14 cellular contexts compared by ENCODE assay signal in the genomic region with DNA sequence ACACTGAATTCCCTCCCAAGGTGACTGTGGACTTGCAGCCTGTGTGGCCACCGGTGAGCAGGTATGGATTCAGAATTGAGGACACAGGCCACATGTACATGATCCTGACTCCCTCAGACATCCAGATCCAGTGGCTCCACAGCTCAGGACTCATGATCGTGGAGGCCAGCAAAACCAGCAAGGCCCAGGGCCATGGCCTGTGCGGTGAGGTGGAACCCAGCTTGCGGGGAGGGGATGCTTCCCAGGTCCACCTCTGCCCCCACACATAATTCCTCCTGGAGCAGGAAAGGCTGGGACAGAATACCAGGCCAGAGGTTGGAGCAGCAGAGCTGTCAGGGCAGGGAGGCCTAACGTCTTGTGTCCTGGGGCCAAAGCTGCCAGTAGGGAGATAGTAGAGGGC.
DNase-seq lines count a peak whose midpoint lies in the region; ATAC-seq, FAIRE-seq and TF ChIP-seq lines count a peak whose summit lies in the region.
"Had no signal": no experiment of that assay in that cellular context is flagged by ENCODE, and none has a peak within 500 bp of the region (broad histone marks: within the 10 kb centered on the region; RNA-seq: fewer than 3 reads in every experiment).

No MANE protein-coding gene starts in this region.

- peak; percentile 56 for DNase-seq in natural killer cell treated with Interleukin-12 subunit alpha and Interleukin-12 subunit beta and Interleukin-15 and Interleukin-18, amount 100 ng/mL, for 72 hours (ENCODE audit: low spot score)
- DNase-seq in natural killer cell (no peak), lung (ENCODE audit: low spot score) (peak; percentile 26), prostate gland (ENCODE audit: low spot score) (peak; percentile 0), HepG2 (ENCODE audit: low spot score) (no peak)
- no peak for DNase-seq in naive thymus-derived CD8-positive, alpha-beta T cell
- DNase-seq: 8988T; AML-193; CD4-positive, CD25-positive, alpha-beta regulatory T cell; DMS 273 treated with DMSO at 0.1 percent for 48 hours; HCEC 1CT; HFFc6 had no signal

- H3K27ac ChIP-seq in lung (ENCODE audit: low read depth in 1 of 2, low read length in 1 of 2) (no peak overlapping the region), prostate gland (no peak overlapping the region), HepG2 (ENCODE audit: extremely low read length, insufficient read depth, low read length) (no peak overlapping the region)
- H3K27ac ChIP-seq: BLaER1 treated with 17β-estradiol and CSF1 and Interleukin-3, amounts not matched to agents 10 nM and 100 nM had no signal

- peak; percentile 24 to 50 for ATAC-seq in natural killer cell treated with Interleukin-12 subunit alpha and Interleukin-12 subunit beta and Interleukin-15 and Interleukin-18, amount 100 ng/mL, for 72 hours
- ATAC-seq in natural killer cell (no peak), lung (ENCODE audit: insufficient read depth, low FRiP score) (no peak), GM21786 (IDR thresholded peaks at IDR 0.05; ENCODE audit: unreplicated experiment) (no peak), HepG2 (no peak)
- no peak for ATAC-seq in naive thymus-derived CD8-positive, alpha-beta T cell

- no peak overlapping the region for H3K9ac ChIP-seq in HepG2 (ENCODE audit: insufficient read depth, low read depth, low read length)
- H3K9ac ChIP-seq: BLaER1 treated with 17β-estradiol and CSF1 and Interleukin-3, amounts not matched to agents 10 nM and 100 nM had no signal

- in situ Hi-C loops in HepG2 (cut with HindIII; ENCODE audit: extremely low pct_ligation_motif_present, low pct_unique_long_range_greater_than_20kb): no loop called here

- no peak overlapping the region for H3K27ac Mint-ChIP-seq in natural killer cell treated with Interleukin-12 subunit alpha and Interleukin-12 subunit beta and Interleukin-15 and Interleukin-18, amount 100 ng/mL, for 72 hours
- no peak overlapping the region for H3K27ac Mint-ChIP-seq in natural killer cell
- H3K27ac Mint-ChIP-seq in naive thymus-derived CD8-positive, alpha-beta T cell: no peak overlapping the region
- H3K27ac Mint-ChIP-seq: CD4-positive, CD25-positive, alpha-beta regulatory T cell; HFFc6 had no signal

- H3K4me1 ChIP-seq in lung (ENCODE audit: control insufficient read depth in 2 of 2, insufficient read depth in 2 of 2, low read length in 2 of 2) (no peaks in the 10 kb centered on the region), prostate gland (replicated peaks) (no peaks in the 10 kb centered on the region), HepG2 (ENCODE audit: insufficient read depth, low read length) (no peaks in the 10 kb centered on the region)

- no peak overlapping the region for H2AFZ ChIP-seq in HepG2 (ENCODE audit: low read length)

- no peak for TF ChIP-seq EP300 in HepG2 (IDR thresholded peaks at IDR 0.05; ENCODE audit: low read depth in 2 of 2, low read length in 2 of 2)
- TF ChIP-seq EP300 in HepG2 (CRISPR knock-in tag; IDR thresholded peaks at IDR 0.05; ENCODE audit: borderline replicate concordance): no peak

- no peak overlapping the region for H3K4me3 Mint-ChIP-seq in natural killer cell treated with Interleukin-12 subunit alpha and Interleukin-12 subunit beta and Interleukin-15 and Interleukin-18, amount 100 ng/mL, for 72 hours
- no peak overlapping the region for H3K4me3 Mint-ChIP-seq in natural killer cell
- no peak overlapping the region for H3K4me3 Mint-ChIP-seq in naive thymus-derived CD8-positive, alpha-beta T cell
- H3K4me3 Mint-ChIP-seq: CD4-positive, CD25-positive, alpha-beta regulatory T cell; HFFc6 had no signal

- POLR2A ChIA-PET in naive thymus-derived CD8-positive, alpha-beta T cell (lab: Charles Lee): no interaction called here
- POLR2A ChIA-PET in HepG2 (lab: Yijun Ruan, JAX): no interaction called here

- H3K9me3 Mint-ChIP-seq in natural killer cell treated with Interleukin-12 subunit alpha and Interleukin-12 subunit beta and Interleukin-15 and Interleukin-18, amount 100 ng/mL, for 72 hours: no peaks in the 10 kb centered on the region
- H3K9me3 Mint-ChIP-seq in natural killer cell: no peaks in the 10 kb centered on the region
- peaks cover 0 to 2% (median 0%) of the 10 kb centered on the region in 9 donors for H3K9me3 Mint-ChIP-seq in naive thymus-derived CD8-positive, alpha-beta T cell
- H3K9me3 Mint-ChIP-seq: HFFc6 had no signal

- peaks cover 35 to 59% of the 10 kb centered on the region in 2 donors for H3K27me3 Mint-ChIP-seq in natural killer cell treated with Interleukin-12 subunit alpha and Interleukin-12 subunit beta and Interleukin-15 and Interleukin-18, amount 100 ng/mL, for 72 hours
- peaks cover 19 to 50% of the 10 kb centered on the region in 2 donors for H3K27me3 Mint-ChIP-seq in natural killer cell (ENCODE audit: low read depth in 2 of 2)
- H3K27me3 Mint-ChIP-seq in naive thymus-derived CD8-positive, alpha-beta T cell: peaks cover 10 to 60% (median 38%) of the 10 kb centered on the region in 5 donors

- FAIRE-seq in HepG2 (lab: Jason Lieb, UNC): no peak

- peaks cover 0 to 1% of the 10 kb centered on the region in 2 donors for H3K9me3 ChIP-seq in lung (ENCODE audit: control insufficient read depth in 2 of 2, insufficient read depth in 1 of 2, low read length in 1 of 2)
- H3K9me3 ChIP-seq in prostate gland: no peaks in the 10 kb centered on the region
- H3K9me3 ChIP-seq in HepG2 (ENCODE audit: low read length): no peaks in the 10 kb centered on the region

- intact Hi-C loops in natural killer cell (cut with micrococcal nuclease) (no loop called here), prostate gland (cut with DNase I) (no loop called here), HepG2 (cut with micrococcal nuclease; ENCODE audit: unreplicated experiment) (no loop called here)

- CTCF ChIA-PET in HepG2 (lab: Yijun Ruan, JAX; ENCODE audit: low intra/inter-chr PET ratio, low total read pairs): no interaction called here

- no peaks in the 10 kb centered on the region for H3K4me1 Mint-ChIP-seq in natural killer cell treated with Interleukin-12 subunit alpha and Interleukin-12 subunit beta and Interleukin-15 and Interleukin-18, amount 100 ng/mL, for 72 hours (ENCODE audit: low read depth in 2 of 2)
- H3K4me1 Mint-ChIP-seq in natural killer cell: no peaks in the 10 kb centered on the region
- H3K4me1 Mint-ChIP-seq in naive thymus-derived CD8-positive, alpha-beta T cell: no peaks in the 10 kb centered on the region
- H3K4me1 Mint-ChIP-seq: CD4-positive, CD25-positive, alpha-beta regulatory T cell had no signal

- H3K36me3 Mint-ChIP-seq in natural killer cell treated with Interleukin-12 subunit alpha and Interleukin-12 subunit beta and Interleukin-15 and Interleukin-18, amount 100 ng/mL, for 72 hours: no peaks in the 10 kb centered on the region
- H3K36me3 Mint-ChIP-seq in natural killer cell: no peaks in the 10 kb centered on the region
- no peaks in the 10 kb centered on the region for H3K36me3 Mint-ChIP-seq in naive thymus-derived CD8-positive, alpha-beta T cell
- H3K36me3 Mint-ChIP-seq: CD4-positive, CD25-positive, alpha-beta regulatory T cell had no signal

- no peak overlapping the region for H3K4me2 ChIP-seq in HepG2 (ENCODE audit: low read depth, low read length)
- H3K4me2 ChIP-seq: BLaER1 treated with 17β-estradiol and CSF1 and Interleukin-3, amounts not matched to agents 10 nM and 100 nM had no signal

- H3K27me3 ChIP-seq in lung (ENCODE audit: control insufficient read depth, insufficient read depth): no peaks in the 10 kb centered on the region
- H3K27me3 ChIP-seq in prostate gland (replicated peaks; ENCODE audit: insufficient read depth): no peaks in the 10 kb centered on the region
- H3K27me3 ChIP-seq in HepG2 (ENCODE audit: control insufficient read depth in 1 of 2, insufficient read depth in 2 of 2, low read length in 2 of 2): peaks cover 1 to 11% of the 10 kb centered on the region in 2 experiments; a peak in 2 of 5 replicates
- H3K27me3 ChIP-seq: BLaER1 treated with 17β-estradiol and CSF1 and Interleukin-3, amounts not matched to agents 10 nM and 100 nM had no signal

- no peaks in the 10 kb centered on the region for H3K79me2 ChIP-seq in HepG2 (ENCODE audit: insufficient read depth, low read length)

- no peaks in the 10 kb centered on the region for H4K20me1 ChIP-seq in HepG2 (ENCODE audit: insufficient read depth, low read length)
- H4K20me1 ChIP-seq: BLaER1 treated with 17β-estradiol and CSF1 and Interleukin-3, amounts not matched to agents 10 nM and 100 nM had no signal

- TF ChIP-seq CTCF in natural killer cell (IDR thresholded peaks at IDR 0.05): no peak
- TF ChIP-seq CTCF in lung (IDR thresholded peaks at IDR 0.05; ENCODE audit: control extremely low read depth, extremely low read depth): no peak
- no peak for TF ChIP-seq CTCF in prostate gland (IDR thresholded peaks at IDR 0.05)
- TF ChIP-seq CTCF in HepG2 (CRISPR knock-in tag; IDR thresholded peaks at IDR 0.05): no peak

- H3K36me3 ChIP-seq in lung (ENCODE audit: control insufficient read depth in 2 of 2, insufficient read depth in 2 of 2, low read length in 2 of 2) (no peaks in the 10 kb centered on the region), prostate gland (no peaks in the 10 kb centered on the region), HepG2 (replicated peaks in 1 of 2; ENCODE audit: control insufficient read depth in 1 of 2, insufficient read depth in 2 of 2, low read length in 2 of 2) (no peaks in the 10 kb centered on the region)
- H3K36me3 ChIP-seq: BLaER1 treated with 17β-estradiol and CSF1 and Interleukin-3, amounts not matched to agents 10 nM and 100 nM had no signal

- BruUV-seq in HepG2 (replicated peaks; lab: Mats Ljungman, UMichigan): no TSS peak

- no peak for TF ChIP-seq POLR2A in prostate gland (IDR thresholded peaks at IDR 0.05)
- TF ChIP-seq POLR2A in HepG2 (IDR thresholded peaks at IDR 0.05; ENCODE audit: insufficient read depth in 1 of 2, low read depth in 2 of 2, low read length in 2 of 2): no peak

- 75 to 86% methylated on average over 5 of the region's 5 CpGs for WGBS in lung, 2 donors
- 71% methylated on average over 5 of the region's 5 CpGs for WGBS in prostate gland
- 0% methylated on average over 4 of the region's 5 CpGs for WGBS in HepG2 (ENCODE audit: low lambda C conversion rate)

- no peak for TF ChIP-seq RAD21 in HepG2 (CRISPR knock-in tag; IDR thresholded peaks at IDR 0.05)

- H3K4me3 ChIP-seq in lung (no peak overlapping the region), prostate gland (no peak overlapping the region), HepG2 (replicated peaks in 1 of 3; ENCODE audit: insufficient read depth in 1 of 3, low read depth in 2 of 3, low read length in 3 of 3) (no peak overlapping the region)
- H3K4me3 ChIP-seq: BLaER1 treated with 17β-estradiol and CSF1 and Interleukin-3, amounts not matched to agents 10 nM and 100 nM had no signal

TF ChIP-seq in HepG2, 621 proteins besides CTCF, POLR2A, EP300 and RAD21 (continues in another document):
- TF ChIP-seq HCFC1 (IDR thresholded peaks at IDR 0.05; ENCODE audit: low read depth, low read length): no peak

Comparison
In these comparisons a context has a peak if more than half of its experiments do, and no peak if none do; other contexts are left out.
1. ATAC-seq: peak in natural killer cell treated with Interleukin-12 subunit alpha and Interleukin-12 subunit beta and Interleukin-15 and Interleukin-18, amount 100 ng/mL, for 72 hours (2 of 2); none in natural killer cell (0 of 3), lung (single experiment), GM21786 (single experiment), naive thymus-derived CD8-positive, alpha-beta T cell (0 of 2) and HepG2 (single experiment).
2. DNase-seq: peak in natural killer cell treated with Interleukin-12 subunit alpha and Interleukin-12 subunit beta and Interleukin-15 and Interleukin-18, amount 100 ng/mL, for 72 hours (single experiment), lung (single experiment) and prostate gland (single experiment); none in natural killer cell (single experiment), naive thymus-derived CD8-positive, alpha-beta T cell (0 of 10) and HepG2 (single experiment).